Comparison of ENCODE assay signal across 26 cellular contexts in the genomic region with DNA sequence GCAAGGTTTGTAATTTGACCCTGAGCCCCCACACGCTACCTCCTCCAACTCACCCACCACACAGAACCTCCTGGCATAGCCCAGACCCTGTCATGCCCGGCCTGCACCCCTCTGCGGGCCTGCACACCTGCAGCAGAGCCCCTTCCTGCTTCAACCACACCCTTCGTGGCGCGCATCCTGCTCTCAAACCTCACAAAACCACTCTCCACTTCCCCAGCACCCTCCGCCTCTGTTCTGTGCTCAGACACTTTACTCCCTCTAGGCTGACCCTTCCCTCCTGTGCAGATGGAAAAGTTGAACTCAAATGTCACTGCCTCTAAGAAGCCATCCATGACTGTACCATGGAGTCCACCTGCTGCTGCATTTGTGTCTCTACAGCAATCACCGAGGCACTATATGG. TPM values are rescaled to one million over a fixed set of nuclear protein-coding genes. Genes with fewer than 3 reads are reported as not detected.
DNase-seq lines count a peak whose midpoint lies in the region; ATAC-seq and TF ChIP-seq lines count a peak whose summit lies in the region.
"Had no signal": no experiment of that assay in that cellular context is flagged by ENCODE, and none has a peak within 500 bp of the region (broad histone marks: within the 10 kb centered on the region; RNA-seq: fewer than 3 reads in every experiment).

No MANE protein-coding gene starts in this region.

- CTCF ChIA-PET in HEK293 (lab: Yijun Ruan, JAX), result interaction anchor here (0.6 kb wide), 2 partner anchors 25 to 126 kb away, joined by 4 read pairs; no protein-coding TSS in a partner anchor

- H3K36me3 Mint-ChIP-seq in activated T-helper 1 cell treated with anti-CD3 and anti-CD28 coated beads, Interleukin-12 subunit alpha, Interleukin-12 subunit beta, Interleukin-2, Interleukin-4 antibody, amounts not matched to agents 30 ng/mL and 10 ng/mL and 1 ng/mL, durations not matched to agents 14 hours and 24 hours and 36 hours (ENCODE audit: low read depth), result peaks cover 3% of the 10 kb centered on the region
- H3K36me3 Mint-ChIP-seq: natural killer cell treated with Interleukin-12 subunit alpha and Interleukin-12 subunit beta and Interleukin-15 and Interleukin-18, amount 100 ng/mL, for 72 hours had no signal

- H3K9me3 ChIP-seq in HEK293 (ENCODE audit: control insufficient read depth, insufficient read depth, low read depth, low read length), result no peaks in the 10 kb centered on the region
- H3K9me3 ChIP-seq: breast epithelium, esophagus muscularis mucosa, left lung, pancreas, SJSA1 had no signal

- peak overlapping the region; percentile 2 for H3K27ac Mint-ChIP-seq in activated T-helper 1 cell treated with anti-CD3 and anti-CD28 coated beads, Interleukin-12 subunit alpha, Interleukin-12 subunit beta, Interleukin-2, Interleukin-4 antibody, amounts not matched to agents 30 ng/mL and 10 ng/mL and 1 ng/mL, durations not matched to agents 14 hours and 24 hours and 36 hours
- H3K27ac Mint-ChIP-seq: activated B cell treated with CpG ODN at 0.5 μM for 24 hours; immature natural killer cell; natural killer cell treated with Interleukin-12 subunit alpha and Interleukin-12 subunit beta and Interleukin-15 and Interleukin-18, amount 100 ng/mL, for 72 hours had no signal

- peaks cover 7% of the 10 kb centered on the region for H3K4me1 Mint-ChIP-seq in activated T-helper 1 cell treated with anti-CD3 and anti-CD28 coated beads, Interleukin-12 subunit alpha, Interleukin-12 subunit beta, Interleukin-2, Interleukin-4 antibody, amounts not matched to agents 30 ng/mL and 10 ng/mL and 1 ng/mL, durations not matched to agents 14 hours and 24 hours and 36 hours (ENCODE audit: low read depth)

- POLR2A ChIA-PET in HEK293 (lab: Yijun Ruan, JAX), result no interaction called here

- H3K36me3 ChIP-seq in HEK293 (ENCODE audit: control insufficient read depth in 2 of 2, insufficient read depth in 1 of 2, low read length in 2 of 2), result peaks cover 25 to 56% of the 10 kb centered on the region in 2 experiments
- H3K36me3 ChIP-seq: breast epithelium, esophagus muscularis mucosa, left lung had no signal

- TF ChIP-seq CTCF in HEK293 (tag by site-specific recombination; IDR thresholded peaks at IDR 0.05), result no peak

- no peak overlapping the region for H3K4me3 ChIP-seq in HEK293 (ENCODE audit: low read depth, low read length)
- H3K4me3 ChIP-seq: breast epithelium, coronary artery, esophagus muscularis mucosa, hepatocyte, left lung, pancreas, SJSA1 had no signal

- H3K27ac ChIP-seq in HEK293 (ENCODE audit: extremely low read depth, low read depth, low read length), result no peak overlapping the region
- H3K27ac ChIP-seq: breast epithelium, C4-2B, coronary artery, esophagus muscularis mucosa, hepatocyte, left lung, pancreas, SJSA1 had no signal

- peak overlapping the region; percentile 5 for H3K4me3 Mint-ChIP-seq in activated T-helper 1 cell treated with anti-CD3 and anti-CD28 coated beads, Interleukin-12 subunit alpha, Interleukin-12 subunit beta, Interleukin-2, Interleukin-4 antibody, amounts not matched to agents 30 ng/mL and 10 ng/mL and 1 ng/mL, durations not matched to agents 14 hours and 24 hours and 36 hours
- H3K4me3 Mint-ChIP-seq: activated B cell treated with CpG ODN at 0.5 μM for 24 hours; immature natural killer cell; natural killer cell treated with Interleukin-12 subunit alpha and Interleukin-12 subunit beta and Interleukin-15 and Interleukin-18, amount 100 ng/mL, for 72 hours had no signal

- peak; percentile 55 for ATAC-seq in stimulated activated naive CD8-positive, alpha-beta T cell treated with anti-CD3 and anti-CD28 coated beads, Interleukin-15, Interleukin-2, amounts not matched to agents 100 U/mL and 50 U/mL, for 24 hours
- no peak for ATAC-seq in sciatic nerve
- ATAC-seq in HG03108 (IDR thresholded peaks at IDR 0.05; ENCODE audit: unreplicated experiment), result no peak
- ATAC-seq in GM21447 (IDR thresholded peaks at IDR 0.05; ENCODE audit: unreplicated experiment), result no peak
- ATAC-seq: HCT116; left lung; natural killer cell treated with Interleukin-12 subunit alpha and Interleukin-12 subunit beta and Interleukin-15 and Interleukin-18, amount 100 ng/mL, for 72 hours; Panc1; pancreas; right cardiac atrium had no signal

- DNase-seq in activated effector memory CD4-positive, alpha-beta T cell treated with Interleukin-2 at 50 U/mL for 16 hours, result peak; percentile 19
- DNase-seq in activated effector memory CD4-positive, alpha-beta T cell treated with anti-CD3 and anti-CD28 coated beads, Interleukin-2, amount 50 U/mL, for 16 hours, result no peak
- DNase-seq in activated T-helper 1 cell treated with anti-CD3 and anti-CD28 coated beads, Interleukin-12 subunit alpha, Interleukin-12 subunit beta, Interleukin-2, Interleukin-4 antibody, amounts not matched to agents 30 ng/mL and 10 ng/mL and 1 ng/mL, durations not matched to agents 14 hours and 24 hours and 36 hours (ENCODE audit: low spot score), result peak; percentile 16
- peak; percentile 6 for DNase-seq in stimulated activated naive CD8-positive, alpha-beta T cell treated with anti-CD3 and anti-CD28 coated beads, Interleukin-15, Interleukin-2, amounts not matched to agents 100 U/mL and 50 U/mL, for 24 hours
- DNase-seq in sciatic nerve (ENCODE audit: low spot score), result no peak
- DNase-seq: activated B cell treated with CpG ODN at 0.5 μM for 24 hours, GF-D8, immature natural killer cell, KG1, left lung, NCI-H2171, NCI-H524 treated with DMSO at 0.1 percent for 48 hours, pancreas, right cardiac atrium had no signal

- H3K9me3 Mint-ChIP-seq in activated T-helper 1 cell treated with anti-CD3 and anti-CD28 coated beads, Interleukin-12 subunit alpha, Interleukin-12 subunit beta, Interleukin-2, Interleukin-4 antibody, amounts not matched to agents 30 ng/mL and 10 ng/mL and 1 ng/mL, durations not matched to agents 14 hours and 24 hours and 36 hours, result no peaks in the 10 kb centered on the region
- H3K9me3 Mint-ChIP-seq: activated B cell treated with CpG ODN at 0.5 μM for 24 hours; immature natural killer cell; natural killer cell treated with Interleukin-12 subunit alpha and Interleukin-12 subunit beta and Interleukin-15 and Interleukin-18, amount 100 ng/mL, for 72 hours had no signal

- no peaks in the 10 kb centered on the region for H3K27me3 Mint-ChIP-seq in activated T-helper 1 cell treated with anti-CD3 and anti-CD28 coated beads, Interleukin-12 subunit alpha, Interleukin-12 subunit beta, Interleukin-2, Interleukin-4 antibody, amounts not matched to agents 30 ng/mL and 10 ng/mL and 1 ng/mL, durations not matched to agents 14 hours and 24 hours and 36 hours (ENCODE audit: insufficient read depth)
- H3K27me3 Mint-ChIP-seq: activated B cell treated with CpG ODN at 0.5 μM for 24 hours had no signal

- intact Hi-C loops in activated T-helper 1 cell treated with anti-CD3 and anti-CD28 coated beads, Interleukin-12 subunit alpha, Interleukin-12 subunit beta, Interleukin-2, Interleukin-4 antibody, amounts not matched to agents 30 ng/mL and 10 ng/mL and 1 ng/mL, durations not matched to agents 14 hours and 24 hours and 36 hours (cut with micrococcal nuclease), result no loop called here
- intact Hi-C loops in sciatic nerve (cut with DNase I), result loop anchor here (10.0 kb wide), 1 partner anchor 1486 kb away; no protein-coding TSS in a partner anchor

- H3K4me1 ChIP-seq in HEK293 (ENCODE audit: control insufficient read depth, insufficient read depth, low read length), result no peaks in the 10 kb centered on the region
- H3K4me1 ChIP-seq: breast epithelium, esophagus muscularis mucosa, left lung, SJSA1 had no signal

TF ChIP-seq in HEK293, 187 proteins besides CTCF, POLR2A, EP300 and RAD21 (continues in another document):
- TF ChIP-seq EGR2 (tag by site-specific recombination; IDR thresholded peaks at IDR 0.05; ENCODE audit: low read depth) (0 out of 2 replicates have a peak, but pooled peaks have one; percentile 13), KLF1 (tag by site-specific recombination; IDR thresholded peaks at IDR 0.05) (0 out of 2 replicates have a peak, but pooled peaks have one; percentile 15), ZFP41 (tag by site-specific recombination; IDR thresholded peaks at IDR 0.05; ENCODE audit: borderline replicate concordance) (no peak), MYNN (tag by site-specific recombination; IDR thresholded peaks at IDR 0.05; ENCODE audit: borderline replicate concordance) (no peak), ZNF529 (tag by site-specific recombination; IDR thresholded peaks at IDR 0.05; ENCODE audit: insufficient replicate concordance) (no peak), GLI2 (tag by site-specific recombination; IDR thresholded peaks at IDR 0.05; ENCODE audit: borderline replicate concordance, low read depth) (no peak), FEZF1 (tag by site-specific recombination; IDR thresholded peaks at IDR 0.05) (no peak)
- TF ChIP-seq, protein P1, sequence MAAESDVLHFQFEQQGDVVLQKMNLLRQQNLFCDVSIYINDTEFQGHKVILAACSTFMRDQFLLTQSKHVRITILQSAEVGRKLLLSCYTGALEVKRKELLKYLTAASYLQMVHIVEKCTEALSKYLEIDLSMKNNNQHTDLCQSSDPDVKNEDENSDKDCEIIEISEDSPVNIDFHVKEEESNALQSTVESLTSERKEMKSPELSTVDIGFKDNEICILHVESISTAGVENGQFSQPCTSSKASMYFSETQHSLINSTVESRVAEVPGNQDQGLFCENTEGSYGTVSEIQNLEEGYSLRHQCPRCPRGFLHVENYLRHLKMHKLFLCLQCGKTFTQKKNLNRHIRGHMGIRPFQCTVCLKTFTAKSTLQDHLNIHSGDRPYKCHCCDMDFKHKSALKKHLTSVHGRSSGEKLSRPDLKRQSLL (tag by site-specific recombination; IDR thresholded peaks at IDR 0.05), result no peak

RNA-seq across cellular contexts. Expression of a gene that starts 28.5 kb away (rescaled TPM):
- total RNA-seq in activated T-helper 1 cell treated with anti-CD3 and anti-CD28 coated beads, Interleukin-12 subunit alpha, Interleukin-12 subunit beta, Interleukin-2, Interleukin-4 antibody, amounts not matched to agents 30 ng/mL and 10 ng/mL and 1 ng/mL, durations not matched to agents 14 hours and 24 hours and 36 hours, result 10.7 and 11.2 TPM in 2 replicates
- 0.89 TPM for total RNA-seq in sciatic nerve

RNA-seq across cellular contexts. Expression of a gene that starts 28.8 kb away (rescaled TPM):
- 15.5 and 17.2 TPM in 2 replicates for total RNA-seq in activated T-helper 1 cell treated with anti-CD3 and anti-CD28 coated beads, Interleukin-12 subunit alpha, Interleukin-12 subunit beta, Interleukin-2, Interleukin-4 antibody, amounts not matched to agents 30 ng/mL and 10 ng/mL and 1 ng/mL, durations not matched to agents 14 hours and 24 hours and 36 hours
- total RNA-seq in sciatic nerve, result 28.5 TPM

Comparison
In these comparisons a context has a peak if more than half of its experiments do, and no peak if none do; other contexts are left out.
1. DNase-seq: peak in activated effector memory CD4-positive, alpha-beta T cell treated with Interleukin-2 at 50 U/mL for 16 hours (single experiment), activated T-helper 1 cell treated with anti-CD3 and anti-CD28 coated beads, Interleukin-12 subunit alpha, Interleukin-12 subunit beta, Interleukin-2, Interleukin-4 antibody, amounts not matched to agents 30 ng/mL and 10 ng/mL and 1 ng/mL, durations not matched to agents 14 hours and 24 hours and 36 hours (single experiment) and stimulated activated naive CD8-positive, alpha-beta T cell treated with anti-CD3 and anti-CD28 coated beads, Interleukin-15, Interleukin-2, amounts not matched to agents 100 U/mL and 50 U/mL, for 24 hours (single experiment); none in activated effector memory CD4-positive, alpha-beta T cell treated with anti-CD3 and anti-CD28 coated beads, Interleukin-2, amount 50 U/mL, for 16 hours (single experiment) and sciatic nerve (single experiment).